ENCODE assay signal across 13 cellular contexts in genomic region chr9:36144322-36145206, GRCh38.
A peak's percentile ranks its signal among the peaks of the same experiment; 100 is the strongest.
DNase-seq lines count a peak whose midpoint lies in the region; ATAC-seq lines count a peak whose summit lies in the region.
"Had no signal": no experiment of that assay in that cellular context is flagged by ENCODE, and none has a peak within 500 bp of the region (broad histone marks: within the 10 kb centered on the region; RNA-seq: fewer than 3 reads in every experiment).

No MANE protein-coding gene starts in this region.

- peak; percentile 61 for ATAC-seq in effector memory CD8-positive, alpha-beta T cell (replicated peaks)
- peak; percentile 75 for ATAC-seq in stimulated activated memory B cell treated with anti-CD40 and anti-IgM and Interleukin-4, amounts not matched to agents 10 μg/mL and 1 μg/mL and 100 μg/mL, for 72 hours
- ATAC-seq in HG03045 (IDR thresholded peaks at IDR 0.05; ENCODE audit: unreplicated experiment) (no peak), GM21576 (IDR thresholded peaks at IDR 0.05; ENCODE audit: unreplicated experiment) (no peak), HG02798 (IDR thresholded peaks at IDR 0.05; ENCODE audit: poor library complexity, unreplicated experiment) (no peak)
- ATAC-seq: A549 had no signal

- H3K36me3 Mint-ChIP-seq in effector memory CD8-positive, alpha-beta T cell (ENCODE audit: insufficient read depth) = peaks cover 36% of the 10 kb centered on the region
- peaks cover 22% of the 10 kb centered on the region for H3K36me3 Mint-ChIP-seq in stimulated activated memory B cell treated with anti-CD40 and anti-IgM and Interleukin-4, amounts not matched to agents 10 μg/mL and 1 μg/mL and 100 μg/mL, for 72 hours

- peak; percentile 50 for DNase-seq in NK-92 treated with Interleukin-12 subunit alpha and Interleukin-12 subunit beta, amount 100 ng/mL, for 24 hours (lab: John Stamatoyannopoulos, UW)
- no peak for DNase-seq in NK-92 (lab: John Stamatoyannopoulos, UW; ENCODE audit: unreplicated experiment)
- DNase-seq in SKM-1 (lab: John Stamatoyannopoulos, UW; ENCODE audit: unreplicated experiment) = peak; percentile 34
- peak in 1 of 3 experiments; percentile 39 for DNase-seq in effector memory CD8-positive, alpha-beta T cell
- DNase-seq: dermis blood vessel endothelial cell, head of caudate nucleus, NCI-H345 had no signal

- peak overlapping the region; percentile 88 to 99 for H3K4me3 Mint-ChIP-seq in effector memory CD8-positive, alpha-beta T cell
- H3K4me3 Mint-ChIP-seq in stimulated activated memory B cell treated with anti-CD40 and anti-IgM and Interleukin-4, amounts not matched to agents 10 μg/mL and 1 μg/mL and 100 μg/mL, for 72 hours = peak overlapping the region; percentile 94
- H3K4me3 Mint-ChIP-seq: mesothelial cell of epicardium had no signal

- H3K4me1 Mint-ChIP-seq in effector memory CD8-positive, alpha-beta T cell (ENCODE audit: low read depth in 2 of 2) = peaks cover 79 to 81% of the 10 kb centered on the region in 2 donors
- H3K4me1 Mint-ChIP-seq in stimulated activated memory B cell treated with anti-CD40 and anti-IgM and Interleukin-4, amounts not matched to agents 10 μg/mL and 1 μg/mL and 100 μg/mL, for 72 hours = peaks cover 80% of the 10 kb centered on the region

- H3K9me3 Mint-ChIP-seq in effector memory CD8-positive, alpha-beta T cell = peaks cover 4 to 8% of the 10 kb centered on the region in 2 donors
- H3K9me3 Mint-ChIP-seq in stimulated activated memory B cell treated with anti-CD40 and anti-IgM and Interleukin-4, amounts not matched to agents 10 μg/mL and 1 μg/mL and 100 μg/mL, for 72 hours = peaks cover 6% of the 10 kb centered on the region

- peak overlapping the region; percentile 98 to 100 for H3K27ac Mint-ChIP-seq in effector memory CD8-positive, alpha-beta T cell
- H3K27ac Mint-ChIP-seq in stimulated activated memory B cell treated with anti-CD40 and anti-IgM and Interleukin-4, amounts not matched to agents 10 μg/mL and 1 μg/mL and 100 μg/mL, for 72 hours = peak overlapping the region; percentile 98
- H3K27ac Mint-ChIP-seq: mesothelial cell of epicardium had no signal

- no peaks in the 10 kb centered on the region for H3K27me3 Mint-ChIP-seq in effector memory CD8-positive, alpha-beta T cell
- no peaks in the 10 kb centered on the region for H3K27me3 Mint-ChIP-seq in stimulated activated memory B cell treated with anti-CD40 and anti-IgM and Interleukin-4, amounts not matched to agents 10 μg/mL and 1 μg/mL and 100 μg/mL, for 72 hours

Comparison
In these comparisons a context has a peak if more than half of its experiments do, and no peak if none do; other contexts are left out.
1. ATAC-seq: peak in effector memory CD8-positive, alpha-beta T cell (single experiment) and stimulated activated memory B cell treated with anti-CD40 and anti-IgM and Interleukin-4, amounts not matched to agents 10 μg/mL and 1 μg/mL and 100 μg/mL, for 72 hours (single experiment); none in HG03045 (single experiment), GM21576 (single experiment) and HG02798 (single experiment).